ENCODE assay signal across 19 cellular contexts in the genomic region with DNA sequence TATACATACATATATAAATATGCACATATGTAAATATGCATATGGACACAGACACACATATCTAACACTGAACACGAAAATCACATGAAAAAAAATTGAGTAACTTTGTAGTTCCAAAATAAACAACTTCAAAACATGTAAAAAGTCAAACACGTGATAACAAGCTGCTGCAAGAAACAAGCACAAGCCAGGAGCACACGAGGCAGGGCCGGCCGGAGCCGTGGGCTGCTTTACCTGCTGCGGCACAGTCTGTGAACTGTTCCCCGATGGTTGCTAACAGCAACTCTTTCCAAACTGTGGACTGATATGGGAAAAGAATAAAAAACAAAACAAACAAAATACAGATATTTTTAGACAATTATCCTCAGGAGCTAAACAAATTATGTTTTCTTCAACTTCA. TPM values are rescaled to one million over a fixed set of nuclear protein-coding genes. Genes with fewer than 3 reads are reported as not detected.
DNase-seq lines count a peak whose midpoint lies in the region; ATAC-seq, FAIRE-seq and TF ChIP-seq lines count a peak whose summit lies in the region.
"Had no signal": no experiment of that assay in that cellular context is flagged by ENCODE, and none has a peak within 500 bp of the region (broad histone marks: within the 10 kb centered on the region; RNA-seq: fewer than 3 reads in every experiment).

No MANE protein-coding gene starts in this region.

- H3K4me1 ChIP-seq in kidney (ENCODE audit: control insufficient read depth in 1 of 2, insufficient read depth in 1 of 2, low read depth in 1 of 2, low read length in 2 of 2) (peaks cover 22 to 31% of the 10 kb centered on the region in 2 donors), prostate gland (replicated peaks) (peaks cover 6% of the 10 kb centered on the region)
- H3K4me1 ChIP-seq: BLaER1 had no signal

- H3K27me3 ChIP-seq in prostate gland (replicated peaks; ENCODE audit: insufficient read depth): no peaks in the 10 kb centered on the region
- H3K27me3 ChIP-seq: BLaER1 had no signal

- no peak for TF ChIP-seq POLR2A in prostate gland (IDR thresholded peaks at IDR 0.05)

- H3K4me3 ChIP-seq in kidney (ENCODE audit: low read length in 2 of 2): no peak overlapping the region
- no peak overlapping the region for H3K4me3 ChIP-seq in prostate gland
- H3K4me3 ChIP-seq: BLaER1, HAP-1 had no signal

- no peaks in the 10 kb centered on the region for H3K36me3 ChIP-seq in kidney (ENCODE audit: control insufficient read depth in 1 of 2, insufficient read depth in 2 of 2, low read length in 2 of 2)
- no peaks in the 10 kb centered on the region for H3K36me3 ChIP-seq in prostate gland
- H3K36me3 ChIP-seq: BLaER1, HAP-1 had no signal

- peak; percentile 21 for ATAC-seq in left ventricle myocardium superior
- no peak for ATAC-seq in Right ventricle myocardium inferior
- no peak for ATAC-seq in HG03095 (IDR thresholded peaks at IDR 0.05; ENCODE audit: unreplicated experiment)
- ATAC-seq: right cardiac atrium; stimulated activated effector memory CD8-positive, alpha-beta T cell treated with anti-CD3 and anti-CD28 coated beads, Interleukin-12 subunit alpha, Interleukin-12 subunit beta, amount 100 ng/mL, for 72 hours had no signal

- H3K9ac ChIP-seq in kidney (ENCODE audit: low read length in 2 of 2): no peak overlapping the region
- H3K9ac ChIP-seq: BLaER1 had no signal

- FAIRE-seq in kidney (lab: Jason Lieb, UNC): peak; percentile 19

- no peaks in the 10 kb centered on the region for H3K9me3 ChIP-seq in kidney (ENCODE audit: control insufficient read depth in 1 of 2, low read length in 2 of 2)
- H3K9me3 ChIP-seq in prostate gland: no peaks in the 10 kb centered on the region
- H3K9me3 ChIP-seq: BLaER1, HAP-1 had no signal

- DNase-seq in left ventricle myocardium superior (no peak), Right ventricle myocardium inferior (ENCODE audit: missing footprints) (no peak), kidney (no peak), prostate gland (ENCODE audit: low spot score) (peak; percentile 42), amygdala (lab: John Stamatoyannopoulos, UW) (no peak), COLO829 (ENCODE audit: low spot score) (no peak), GM20000 (ENCODE audit: low spot score) (no peak)
- DNase-seq: aorta, kidney glomerular epithelial cell, NCI-H1436 treated with DMSO at 0.1 percent for 48 hours, NCI-H2171 treated with DMSO at 0.1 percent for 48 hours, NCI-H526 treated with DMSO at 0.1 percent for 48 hours, right cardiac atrium, SHP77, T-helper 1 cell had no signal

- 32% methylated on average over 8 of the region's 8 CpGs for WGBS in prostate gland

- TF ChIP-seq CTCF in kidney (IDR thresholded peaks at IDR 0.05; ENCODE audit: borderline replicate concordance, extremely low read depth, insufficient read depth) (no peak), prostate gland (IDR thresholded peaks at IDR 0.05) (no peak), GM20000 (IDR thresholded peaks at IDR 0.05; ENCODE audit: extremely low read depth, missing control alignments) (no peak)

- intact Hi-C loops in left ventricle myocardium superior (cut with micrococcal nuclease) (no loop called here), Right ventricle myocardium inferior (cut with DNase I) (no loop called here), kidney (cut with DNase I) (no loop called here), prostate gland (cut with DNase I) (no loop called here)

- H3K27ac ChIP-seq in kidney (ENCODE audit: low read depth in 2 of 2, low read length in 2 of 2) (no peak overlapping the region), prostate gland (peak overlapping the region in 1 of 2 donors; percentile 1)
- H3K27ac ChIP-seq: BLaER1 had no signal

RNA-seq across cellular contexts. Expression of gene EIF4E3, which starts 31.6 kb away (rescaled TPM):
- 55.7 TPM for total RNA-seq in left ventricle myocardium superior
- total RNA-seq in Right ventricle myocardium inferior: 49.2 TPM
- 37.1 TPM for total RNA-seq in kidney
- polyA plus RNA-seq in kidney (ENCODE audit: insufficient read depth, low read depth, low replicate concordance): 10.5 TPM
- total RNA-seq in prostate gland: 10 to 100 TPM; 19.2 to 26.0 TPM
